In the genomic region with DNA sequence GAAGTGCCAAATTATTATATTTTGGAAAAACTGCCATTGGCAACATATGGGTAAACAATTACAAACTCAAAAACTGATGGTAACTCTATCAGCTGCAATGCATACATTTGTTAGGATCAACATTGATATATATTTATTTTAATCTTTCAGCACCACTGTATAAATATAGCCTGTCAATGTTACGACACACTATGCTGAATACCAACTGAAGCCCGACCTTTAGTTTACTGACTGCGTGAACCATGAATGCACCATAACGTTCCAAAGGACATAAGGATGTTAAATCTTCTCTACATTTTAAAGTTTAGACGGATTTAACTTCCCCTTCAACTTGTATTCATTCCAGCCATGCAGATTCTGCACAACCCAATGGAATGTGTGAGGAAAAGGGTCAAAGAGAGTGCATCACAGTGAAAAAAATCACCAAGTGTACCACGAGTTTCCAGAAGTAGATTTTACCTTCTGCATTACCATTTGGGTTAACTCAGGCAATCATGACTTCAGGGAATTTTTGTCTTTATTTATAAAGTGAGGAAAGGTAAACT, we compare ENCODE assay signal across 18 cellular contexts.
DNase-seq lines count a peak whose midpoint lies in the region; ATAC-seq and TF ChIP-seq lines count a peak whose summit lies in the region.
"Had no signal": no experiment of that assay in that cellular context is flagged by ENCODE, and none has a peak within 500 bp of the region (broad histone marks: within the 10 kb centered on the region; RNA-seq: fewer than 3 reads in every experiment).

No MANE protein-coding gene starts in this region.

- H3K27ac Mint-ChIP-seq in activated T-cell treated with anti-CD3 and anti-CD28 coated beads, Interleukin-2, amount 50 U/mL, for 72 hours: no peak overlapping the region
- no peak overlapping the region for H3K27ac Mint-ChIP-seq in activated naive CD4-positive, alpha-beta T cell treated with anti-CD3 and anti-CD28 coated beads, Interleukin-2, amount 50 U/mL, for 72 hours
- H3K27ac Mint-ChIP-seq: B cell; CD8-positive, alpha-beta T cell had no signal

- no peaks in the 10 kb centered on the region for H3K79me2 ChIP-seq in GM23248 (ENCODE audit: insufficient read depth)
- no peaks in the 10 kb centered on the region for H3K79me2 ChIP-seq in fibroblast of lung (ENCODE audit: control insufficient read depth, insufficient read depth, low read length)

- no peak overlapping the region for H3K4me2 ChIP-seq in GM23248 (ENCODE audit: unreplicated experiment)
- H3K4me2 ChIP-seq in fibroblast of lung (ENCODE audit: extremely low read depth, insufficient read depth, low read length): no peak overlapping the region
- H3K4me2 ChIP-seq: A549 had no signal

- H4K20me1 ChIP-seq in GM23248 (ENCODE audit: insufficient read depth) (no peaks in the 10 kb centered on the region), fibroblast of lung (ENCODE audit: control insufficient read depth, extremely low read depth, insufficient read depth, low read length) (no peaks in the 10 kb centered on the region)

- H3K4me3 Mint-ChIP-seq in activated T-cell treated with anti-CD3 and anti-CD28 coated beads, Interleukin-2, amount 50 U/mL, for 72 hours: no peak overlapping the region
- H3K4me3 Mint-ChIP-seq: B cell; CD8-positive, alpha-beta T cell had no signal

- no peaks in the 10 kb centered on the region for H3K9me3 Mint-ChIP-seq in activated T-cell treated with anti-CD3 and anti-CD28 coated beads, Interleukin-2, amount 50 U/mL, for 72 hours
- H3K9me3 Mint-ChIP-seq in activated naive CD4-positive, alpha-beta T cell treated with anti-CD3 and anti-CD28 coated beads, Interleukin-2, amount 50 U/mL, for 72 hours: no peaks in the 10 kb centered on the region
- H3K9me3 Mint-ChIP-seq: CD8-positive, alpha-beta T cell had no signal

- TF ChIP-seq CTCF in fibroblast of lung (conservative IDR thresholded peaks at IDR 0.05 in 1 of 2, IDR thresholded peaks at IDR 0.05 in 1 of 2; ENCODE audit: low read depth in 1 of 2, low read length in 2 of 2): no peak

- H3K4me1 ChIP-seq in GM23248 (ENCODE audit: insufficient read depth): peaks cover 3% of the 10 kb centered on the region; the same call in 1 of the 2 replicates
- peaks cover 2% of the 10 kb centered on the region for H3K4me1 ChIP-seq in fibroblast of lung (ENCODE audit: control insufficient read depth, extremely low read depth, insufficient read depth, low read length)

- H3K36me3 Mint-ChIP-seq in activated T-cell treated with anti-CD3 and anti-CD28 coated beads, Interleukin-2, amount 50 U/mL, for 72 hours (ENCODE audit: insufficient read depth in 2 of 2): no peaks in the 10 kb centered on the region
- no peaks in the 10 kb centered on the region for H3K36me3 Mint-ChIP-seq in activated naive CD4-positive, alpha-beta T cell treated with anti-CD3 and anti-CD28 coated beads, Interleukin-2, amount 50 U/mL, for 72 hours
- H3K36me3 Mint-ChIP-seq: CD8-positive, alpha-beta T cell had no signal

- no peaks in the 10 kb centered on the region for H3K9me2 ChIP-seq in GM23248 (ENCODE audit: insufficient read depth)

- in situ Hi-C loops in GM23248 (cut with MboI): no loop called here

- ATAC-seq in HG03565 (IDR thresholded peaks at IDR 0.05; ENCODE audit: unreplicated experiment) (no peak), HG02981 (IDR thresholded peaks at IDR 0.05; ENCODE audit: unreplicated experiment) (no peak)
- ATAC-seq in activated T-cell treated with anti-CD3 and anti-CD28 coated beads, Interleukin-2, amount 50 U/mL, for 72 hours (replicated peaks in 1 of 2): no peak
- ATAC-seq in activated naive CD4-positive, alpha-beta T cell treated with anti-CD3 and anti-CD28 coated beads, Interleukin-2, amount 50 U/mL, for 72 hours: no peak
- ATAC-seq: A549; CD8-positive, alpha-beta T cell; HepG2; Panc1 had no signal

- H3K36me3 ChIP-seq in GM23248 (ENCODE audit: low read depth) (no peaks in the 10 kb centered on the region), fibroblast of lung (ENCODE audit: control insufficient read depth, insufficient read depth, low read length) (no peaks in the 10 kb centered on the region)

- no peak overlapping the region for H3K4me3 ChIP-seq in GM23248
- H3K4me3 ChIP-seq in fibroblast of lung (replicated peaks in 1 of 4; ENCODE audit: control extremely low read depth in 1 of 4, insufficient read depth in 1 of 4, low read depth in 3 of 4, low read length in 4 of 4): no peak overlapping the region
- H3K4me3 ChIP-seq: A549 had no signal

- WGBS in GM23248 (ENCODE audit: low coverage in 1 of 2, low lambda C conversion rate in 2 of 2, missing lambda C conversion rate in 2 of 2), 2 experiments: 66 to 69% methylated on average over 6 of the region's 6 CpGs

- no peak overlapping the region for H3K9ac ChIP-seq in GM23248
- H3K9ac ChIP-seq in fibroblast of lung (ENCODE audit: insufficient read depth, low read length): no peak overlapping the region

- peaks cover 7% of the 10 kb centered on the region for H3K4me1 Mint-ChIP-seq in activated T-cell treated with anti-CD3 and anti-CD28 coated beads, Interleukin-2, amount 50 U/mL, for 72 hours (ENCODE audit: low read depth)

- H2AFZ ChIP-seq in GM23248 (no peak overlapping the region), fibroblast of lung (ENCODE audit: low read length) (no peak overlapping the region)

- H3K27me3 ChIP-seq in GM23248 (replicated peaks; ENCODE audit: insufficient read depth): no peaks in the 10 kb centered on the region
- H3K27me3 ChIP-seq in fibroblast of lung (ENCODE audit: control insufficient read depth, insufficient read depth, low read length): no peaks in the 10 kb centered on the region

- peaks cover 3% of the 10 kb centered on the region; the same call in 1 of the 2 replicates for H3F3A ChIP-seq in GM23248 (ENCODE audit: insufficient read depth)

- peaks cover 14% of the 10 kb centered on the region for H3K27me3 Mint-ChIP-seq in activated T-cell treated with anti-CD3 and anti-CD28 coated beads, Interleukin-2, amount 50 U/mL, for 72 hours (ENCODE audit: low read depth)

- H3K9me3 ChIP-seq in GM23248 (ENCODE audit: low read depth): no peaks in the 10 kb centered on the region
- no peaks in the 10 kb centered on the region for H3K9me3 ChIP-seq in fibroblast of lung (ENCODE audit: control insufficient read depth, insufficient read depth, low read depth, low read length)
- H3K9me3 ChIP-seq: A549 had no signal

- DNase-seq in AG08396 (ENCODE audit: low spot score) (peak; percentile 20), GM23248 (peak; percentile 7), fibroblast of lung (ENCODE audit: low read depth in 2 of 2) (peak; percentile 51 to 93), renal cortical epithelial cell (ENCODE audit: low read depth) (peak; percentile 27)
- DNase-seq in activated T-cell treated with anti-CD3 and anti-CD28 coated beads, Interleukin-2, amount 50 U/mL, for 72 hours: no peak
- DNase-seq in activated naive CD4-positive, alpha-beta T cell treated with anti-CD3 and anti-CD28 coated beads, Interleukin-2, amount 50 U/mL, for 72 hours (ENCODE audit: low spot score in 2 of 2): no peak
- DNase-seq: CD8-positive, alpha-beta T cell; H7; NCI-H1417; NCI-H2029 treated with DMSO at 0.1 percent for 48 hours; NCI-H510A treated with DMSO at 0.1 percent for 48 hours; Right ventricle myocardium superior had no signal

- no peak overlapping the region for H3K27ac ChIP-seq in GM23248
- H3K27ac ChIP-seq in fibroblast of lung (ENCODE audit: insufficient read depth, low read length): no peak overlapping the region
- H3K27ac ChIP-seq: A549 had no signal

Comparison
In these comparisons a context has a peak if more than half of its experiments do, and no peak if none do; other contexts are left out.
1. DNase-seq: peak in AG08396 (single experiment), GM23248 (single experiment), fibroblast of lung (2 of 2) and renal cortical epithelial cell (single experiment); none in activated T-cell treated with anti-CD3 and anti-CD28 coated beads, Interleukin-2, amount 50 U/mL, for 72 hours (0 of 2) and activated naive CD4-positive, alpha-beta T cell treated with anti-CD3 and anti-CD28 coated beads, Interleukin-2, amount 50 U/mL, for 72 hours (0 of 2).